ENCODE assay signal across 1 cellular context in the genomic region with DNA sequence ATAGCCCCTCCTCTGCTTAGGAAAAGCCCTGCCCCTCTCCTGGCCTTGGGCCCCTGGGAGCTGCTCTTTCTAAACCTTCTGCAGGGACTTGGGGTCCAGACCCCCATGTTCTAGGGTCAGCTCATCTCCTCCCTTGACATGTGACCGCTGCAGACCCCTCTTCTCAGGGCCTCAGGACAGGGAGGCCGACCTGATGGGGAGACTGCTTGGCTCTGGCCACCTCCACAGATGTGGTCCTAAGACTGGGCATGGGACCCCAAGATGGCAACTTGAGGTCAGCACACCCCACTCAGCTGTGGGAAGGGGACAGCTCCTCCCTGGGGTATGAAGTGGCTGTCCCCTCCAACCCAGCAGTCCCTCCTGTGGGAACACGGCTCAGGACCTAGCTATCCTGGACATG.
TF ChIP-seq lines count a peak whose summit lies in the region.

No MANE protein-coding gene starts in this region.

TF ChIP-seq in GM23338, 12 proteins besides CTCF, POLR2A, EP300 and RAD21:
- TF ChIP-seq, protein P1, sequence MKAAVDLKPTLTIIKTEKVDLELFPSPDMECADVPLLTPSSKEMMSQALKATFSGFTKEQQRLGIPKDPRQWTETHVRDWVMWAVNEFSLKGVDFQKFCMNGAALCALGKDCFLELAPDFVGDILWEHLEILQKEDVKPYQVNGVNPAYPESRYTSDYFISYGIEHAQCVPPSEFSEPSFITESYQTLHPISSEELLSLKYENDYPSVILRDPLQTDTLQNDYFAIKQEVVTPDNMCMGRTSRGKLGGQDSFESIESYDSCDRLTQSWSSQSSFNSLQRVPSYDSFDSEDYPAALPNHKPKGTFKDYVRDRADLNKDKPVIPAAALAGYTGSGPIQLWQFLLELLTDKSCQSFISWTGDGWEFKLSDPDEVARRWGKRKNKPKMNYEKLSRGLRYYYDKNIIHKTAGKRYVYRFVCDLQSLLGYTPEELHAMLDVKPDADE (IDR thresholded peaks at IDR 0.05): no peak
- TF ChIP-seq EZH2phosphoT487 (IDR thresholded peaks at IDR 0.05; ENCODE audit: unreplicated experiment): no peak
- TF ChIP-seq ZNF114 (CRISPR knock-in tag; IDR thresholded peaks at IDR 0.05): no peak
- TF ChIP-seq ZNF331 (CRISPR knock-in tag; IDR thresholded peaks at IDR 0.05; ENCODE audit: low read depth): no peak
- TF ChIP-seq EZH2 (IDR thresholded peaks at IDR 0.05; ENCODE audit: low read depth, unreplicated experiment): no peak
- TF ChIP-seq, protein P2, sequence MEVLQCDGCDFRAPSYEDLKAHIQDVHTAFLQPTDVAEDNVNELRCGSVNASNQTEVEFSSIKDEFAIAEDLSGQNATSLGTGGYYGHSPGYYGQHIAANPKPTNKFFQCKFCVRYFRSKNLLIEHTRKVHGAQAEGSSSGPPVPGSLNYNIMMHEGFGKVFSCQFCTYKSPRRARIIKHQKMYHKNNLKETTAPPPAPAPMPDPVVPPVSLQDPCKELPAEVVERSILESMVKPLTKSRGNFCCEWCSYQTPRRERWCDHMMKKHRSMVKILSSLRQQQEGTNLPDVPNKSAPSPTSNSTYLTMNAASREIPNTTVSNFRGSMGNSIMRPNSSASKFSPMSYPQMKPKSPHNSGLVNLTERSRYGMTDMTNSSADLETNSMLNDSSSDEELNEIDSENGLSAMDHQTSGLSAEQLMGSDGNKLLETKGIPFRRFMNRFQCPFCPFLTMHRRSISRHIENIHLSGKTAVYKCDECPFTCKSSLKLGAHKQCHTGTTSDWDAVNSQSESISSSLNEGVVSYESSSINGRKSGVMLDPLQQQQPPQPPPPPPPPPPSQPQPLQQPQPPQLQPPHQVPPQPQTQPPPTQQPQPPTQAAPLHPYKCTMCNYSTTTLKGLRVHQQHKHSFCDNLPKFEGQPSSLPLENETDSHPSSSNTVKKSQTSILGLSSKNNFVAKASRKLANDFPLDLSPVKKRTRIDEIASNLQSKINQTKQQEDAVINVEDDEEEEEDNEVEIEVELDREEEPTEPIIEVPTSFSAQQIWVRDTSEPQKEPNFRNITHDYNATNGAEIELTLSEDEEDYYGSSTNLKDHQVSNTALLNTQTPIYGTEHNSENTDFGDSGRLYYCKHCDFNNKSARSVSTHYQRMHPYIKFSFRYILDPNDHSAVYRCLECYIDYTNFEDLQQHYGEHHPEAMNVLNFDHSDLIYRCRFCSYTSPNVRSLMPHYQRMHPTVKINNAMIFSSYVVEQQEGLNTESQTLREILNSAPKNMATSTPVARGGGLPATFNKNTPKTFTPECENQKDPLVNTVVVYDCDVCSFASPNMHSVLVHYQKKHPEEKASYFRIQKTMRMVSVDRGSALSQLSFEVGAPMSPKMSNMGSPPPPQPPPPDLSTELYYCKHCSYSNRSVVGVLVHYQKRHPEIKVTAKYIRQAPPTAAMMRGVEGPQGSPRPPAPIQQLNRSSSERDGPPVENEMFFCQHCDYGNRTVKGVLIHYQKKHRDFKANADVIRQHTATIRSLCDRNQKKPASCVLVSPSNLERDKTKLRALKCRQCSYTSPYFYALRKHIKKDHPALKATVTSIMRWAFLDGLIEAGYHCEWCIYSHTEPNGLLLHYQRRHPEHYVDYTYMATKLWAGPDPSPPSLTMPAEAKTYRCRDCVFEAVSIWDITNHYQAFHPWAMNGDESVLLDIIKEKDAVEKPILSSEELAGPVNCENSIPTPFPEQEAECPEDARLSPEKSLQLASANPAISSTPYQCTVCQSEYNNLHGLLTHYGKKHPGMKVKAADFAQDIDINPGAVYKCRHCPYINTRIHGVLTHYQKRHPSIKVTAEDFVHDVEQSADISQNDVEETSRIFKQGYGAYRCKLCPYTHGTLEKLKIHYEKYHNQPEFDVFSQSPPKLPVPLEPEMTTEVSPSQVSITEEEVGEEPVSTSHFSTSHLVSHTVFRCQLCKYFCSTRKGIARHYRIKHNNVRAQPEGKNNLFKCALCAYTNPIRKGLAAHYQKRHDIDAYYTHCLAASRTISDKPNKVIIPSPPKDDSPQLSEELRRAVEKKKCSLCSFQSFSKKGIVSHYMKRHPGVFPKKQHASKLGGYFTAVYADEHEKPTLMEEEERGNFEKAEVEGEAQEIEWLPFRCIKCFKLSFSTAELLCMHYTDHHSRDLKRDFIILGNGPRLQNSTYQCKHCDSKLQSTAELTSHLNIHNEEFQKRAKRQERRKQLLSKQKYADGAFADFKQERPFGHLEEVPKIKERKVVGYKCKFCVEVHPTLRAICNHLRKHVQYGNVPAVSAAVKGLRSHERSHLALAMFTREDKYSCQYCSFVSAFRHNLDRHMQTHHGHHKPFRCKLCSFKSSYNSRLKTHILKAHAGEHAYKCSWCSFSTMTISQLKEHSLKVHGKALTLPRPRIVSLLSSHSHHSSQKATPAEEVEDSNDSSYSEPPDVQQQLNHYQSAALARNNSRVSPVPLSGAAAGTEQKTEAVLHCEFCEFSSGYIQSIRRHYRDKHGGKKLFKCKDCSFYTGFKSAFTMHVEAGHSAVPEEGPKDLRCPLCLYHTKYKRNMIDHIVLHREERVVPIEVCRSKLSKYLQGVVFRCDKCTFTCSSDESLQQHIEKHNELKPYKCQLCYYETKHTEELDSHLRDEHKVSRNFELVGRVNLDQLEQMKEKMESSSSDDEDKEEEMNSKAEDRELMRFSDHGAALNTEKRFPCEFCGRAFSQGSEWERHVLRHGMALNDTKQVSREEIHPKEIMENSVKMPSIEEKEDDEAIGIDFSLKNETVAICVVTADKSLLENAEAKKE (CRISPR knock-in tag; IDR thresholded peaks at IDR 0.05): no peak
- 0 out of 2 replicates have a peak, but pooled peaks have one; percentile 1 for TF ChIP-seq POLR2AphosphoS5 (IDR thresholded peaks at IDR 0.05; ENCODE audit: low read depth)
- no peak for TF ChIP-seq JUNB (IDR thresholded peaks at IDR 0.05; ENCODE audit: unreplicated experiment)
